ENCODE assay signal across 11 cellular contexts in the genomic region with DNA sequence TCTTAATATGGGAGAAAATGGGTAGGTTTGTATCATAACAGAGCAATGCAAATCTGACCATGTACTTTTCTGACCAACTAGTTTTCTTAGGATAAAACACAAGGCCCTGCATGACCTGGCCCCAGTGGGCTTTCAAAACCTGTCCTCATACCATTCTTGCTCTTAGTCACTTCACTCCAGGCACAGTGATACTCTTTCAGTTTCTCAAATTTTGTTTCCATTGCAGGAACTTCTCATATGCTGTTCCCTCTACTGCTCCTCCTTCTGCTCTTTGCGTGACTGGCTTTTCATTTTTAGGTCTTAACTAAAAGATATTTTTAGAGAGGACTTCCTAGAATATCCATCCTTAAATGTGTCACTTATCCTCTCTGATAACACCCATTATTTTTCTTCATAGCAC.
DNase-seq lines count a peak whose midpoint lies in the region; ATAC-seq and TF ChIP-seq lines count a peak whose summit lies in the region.
"Had no signal": no experiment of that assay in that cellular context is flagged by ENCODE, and none has a peak within 500 bp of the region (broad histone marks: within the 10 kb centered on the region; RNA-seq: fewer than 3 reads in every experiment).

No MANE protein-coding gene starts in this region.

- no peaks in the 10 kb centered on the region for H3K36me3 ChIP-seq in MG63
- H3K36me3 ChIP-seq: esophagus squamous epithelium, spleen had no signal

- no peak overlapping the region for H3K4me3 ChIP-seq in MG63
- H3K4me3 ChIP-seq: esophagus squamous epithelium, spleen had no signal

- peak; percentile 45 for DNase-seq in GM10266 (ENCODE audit: extremely low spot score)
- DNase-seq in foreskin melanocyte: no peak
- no peak for DNase-seq in kidney tubule cell (ENCODE audit: low spot score)
- DNase-seq in MG63: no peak
- no peak for DNase-seq in G401 (ENCODE audit: low spot score)
- DNase-seq: esophagus squamous epithelium, natural killer cell, spleen had no signal

- H3K9me3 ChIP-seq in MG63: no peaks in the 10 kb centered on the region
- H3K9me3 ChIP-seq: esophagus squamous epithelium, spleen had no signal

- no peaks in the 10 kb centered on the region for H3K27me3 ChIP-seq in MG63
- H3K27me3 ChIP-seq: esophagus squamous epithelium, spleen had no signal

- in situ Hi-C loops in G401 (cut with HindIII; ENCODE audit: low sequenced_read_pairs): no loop called here

- peak; percentile 93 for ATAC-seq in GM19025 (IDR thresholded peaks at IDR 0.05; ENCODE audit: low read depth, unreplicated experiment)
- peak; percentile 89 for ATAC-seq in HG02588 (IDR thresholded peaks at IDR 0.05; ENCODE audit: unreplicated experiment)
- peak; percentile 95 for ATAC-seq in HG03354 (IDR thresholded peaks at IDR 0.05; ENCODE audit: poor library complexity, severe bottlenecking, unreplicated experiment)
- ATAC-seq: natural killer cell had no signal

- no peak for TF ChIP-seq CTCF in GM10266 (IDR thresholded peaks at IDR 0.05; ENCODE audit: control insufficient read depth, insufficient read depth, low read depth, missing control alignments)
